Comparison of ENCODE assay signal across 13 cellular contexts in genomic region chr18:23837591-23837990, GRCh38.
A peak's percentile ranks its signal among the peaks of the same experiment; 100 is the strongest.
DNase-seq lines count a peak whose midpoint lies in the region; ATAC-seq and TF ChIP-seq lines count a peak whose summit lies in the region.
"Had no signal": no experiment of that assay in that cellular context is flagged by ENCODE, and none has a peak within 500 bp of the region (broad histone marks: within the 10 kb centered on the region; RNA-seq: fewer than 3 reads in every experiment).

No MANE protein-coding gene starts in this region.

- POLR2A ChIA-PET in PC-9 (lab: Charles Lee; ENCODE audit: unreplicated experiment) = interaction anchor here (0.6 kb wide), 1 partner anchor 301 kb away, joined by 5 read pairs; no protein-coding TSS in a partner anchor

- BruUV-seq in PC-9 (replicated peaks; lab: Mats Ljungman, UMichigan) = no TSS peak

- CTCF ChIA-PET in PC-9 (lab: Charles Lee) = no interaction called here

- no peaks in the 10 kb centered on the region for H3K4me1 ChIP-seq in PC-9 (replicated peaks; ENCODE audit: insufficient read depth)
- H3K4me1 ChIP-seq: gastrocnemius medialis had no signal

- no peaks in the 10 kb centered on the region for H3K9me2 ChIP-seq in PC-9 (ENCODE audit: insufficient read depth)

- ATAC-seq in SK-N-SH treated with all-trans-retinoic acid at 6 μM for 48 hours = peak; percentile 38; the same call in 1 of the 3 replicates
- ATAC-seq in HG02852 (IDR thresholded peaks at IDR 0.05; ENCODE audit: unreplicated experiment) = no peak
- no peak for ATAC-seq in GM18873 (IDR thresholded peaks at IDR 0.05; ENCODE audit: low FRiP score, unreplicated experiment)
- ATAC-seq: gastrocnemius medialis, HCT116 had no signal

- no peak overlapping the region for H3K4me2 ChIP-seq in PC-9

- no peaks in the 10 kb centered on the region for H4K20me1 ChIP-seq in PC-9 (ENCODE audit: insufficient read depth)

- H3K9me3 ChIP-seq in PC-9 (ENCODE audit: insufficient read depth, low read depth) = no peaks in the 10 kb centered on the region
- H3K9me3 ChIP-seq: gastrocnemius medialis had no signal

- TF ChIP-seq CTCF in fibroblast of villous mesenchyme (IDR thresholded peaks at IDR 0.05; ENCODE audit: insufficient read depth, low read depth, low read length) (no peak), retinal pigment epithelial cell (conservative IDR thresholded peaks at IDR 0.05; ENCODE audit: low read depth, low read length) (no peak), PC-9 (conservative IDR thresholded peaks at IDR 0.05) (no peak)

- intact Hi-C loops in PC-9 (cut with micrococcal nuclease; ENCODE audit: unreplicated experiment) = no loop called here

- H3K36me3 ChIP-seq in PC-9 (ENCODE audit: low read depth) = no peaks in the 10 kb centered on the region
- H3K36me3 ChIP-seq: gastrocnemius medialis had no signal

- no peaks in the 10 kb centered on the region for H3K27me3 ChIP-seq in PC-9 (ENCODE audit: insufficient read depth, low read depth)
- H3K27me3 ChIP-seq: gastrocnemius medialis had no signal

- no peak overlapping the region for H3K4me3 ChIP-seq in fibroblast of villous mesenchyme (ENCODE audit: low read depth, low read length)
- no peak overlapping the region for H3K4me3 ChIP-seq in retinal pigment epithelial cell (ENCODE audit: low read length)
- no peak overlapping the region for H3K4me3 ChIP-seq in PC-9
- H3K4me3 ChIP-seq: gastrocnemius medialis had no signal

- no peak overlapping the region for H2AFZ ChIP-seq in PC-9

- no peaks in the 10 kb centered on the region for H3F3A ChIP-seq in PC-9 (ENCODE audit: insufficient read depth, low read depth)

- no peaks in the 10 kb centered on the region for H3K79me2 ChIP-seq in PC-9 (ENCODE audit: low read depth)

- no peak overlapping the region for H3K27ac ChIP-seq in PC-9
- H3K27ac ChIP-seq: gastrocnemius medialis had no signal

- DNase-seq in HCEC 1CT (peak; percentile 87), fibroblast of villous mesenchyme (ENCODE audit: low read depth) (peak; percentile 85), retinal pigment epithelial cell (ENCODE audit: low read depth) (peak; percentile 75), islet precursor cell (no peak), PC-9 (no peak)
- DNase-seq: activated CD4-positive, alpha-beta memory T cell treated with anti-CD3 and anti-CD28 coated beads, Interleukin-2, amount 10 ng/mL, durations not matched to agents 7 days and 5 days; amygdala; gastrocnemius medialis; NCI-H2081 treated with DMSO at 0.1 percent for 48 hours had no signal

TF ChIP-seq in SK-N-SH treated with all-trans-retinoic acid at 6 μM for 48 hours, 23 proteins besides CTCF, POLR2A, EP300 and RAD21:
- TF ChIP-seq BACH2 (CRISPR knock-in tag; IDR thresholded peaks at IDR 0.05; ENCODE audit: borderline replicate concordance) (no peak), CSDC2 (CRISPR knock-in tag; IDR thresholded peaks at IDR 0.05) (no peak), TOX (CRISPR knock-in tag; IDR thresholded peaks at IDR 0.05; ENCODE audit: borderline replicate concordance) (no peak), ZFP30 (CRISPR knock-in tag; IDR thresholded peaks at IDR 0.05) (no peak), CSRNP3 (CRISPR knock-in tag; IDR thresholded peaks at IDR 0.05) (no peak), POU6F1 (CRISPR knock-in tag; IDR thresholded peaks at IDR 0.05; ENCODE audit: borderline replicate concordance, low read depth) (no peak), OSR1 (CRISPR knock-in tag; IDR thresholded peaks at IDR 0.05) (no peak), RARB (CRISPR knock-in tag; IDR thresholded peaks at IDR 0.05) (no peak), ZNF70 (CRISPR knock-in tag; IDR thresholded peaks at IDR 0.05) (no peak), TSHZ2 (CRISPR knock-in tag; IDR thresholded peaks at IDR 0.05) (no peak), ARNTL (CRISPR knock-in tag; IDR thresholded peaks at IDR 0.05; ENCODE audit: borderline replicate concordance, low read depth) (no peak), PATZ1 (CRISPR knock-in tag; IDR thresholded peaks at IDR 0.05; ENCODE audit: borderline replicate concordance) (no peak), ZNF8 (CRISPR knock-in tag; IDR thresholded peaks at IDR 0.05) (no peak), ZC3H10 (CRISPR knock-in tag; IDR thresholded peaks at IDR 0.05) (no peak), ZNF565 (CRISPR knock-in tag; conservative IDR thresholded peaks at IDR 0.05; ENCODE audit: low read depth) (no peak), GLIS3 (CRISPR knock-in tag; IDR thresholded peaks at IDR 0.05) (no peak)

Comparison
In these comparisons a context has a peak if more than half of its experiments do, and no peak if none do; other contexts are left out.
1. DNase-seq: peak in HCEC 1CT (single experiment), fibroblast of villous mesenchyme (single experiment) and retinal pigment epithelial cell (single experiment); none in islet precursor cell (single experiment) and PC-9 (0 of 2).